In the genomic region with DNA sequence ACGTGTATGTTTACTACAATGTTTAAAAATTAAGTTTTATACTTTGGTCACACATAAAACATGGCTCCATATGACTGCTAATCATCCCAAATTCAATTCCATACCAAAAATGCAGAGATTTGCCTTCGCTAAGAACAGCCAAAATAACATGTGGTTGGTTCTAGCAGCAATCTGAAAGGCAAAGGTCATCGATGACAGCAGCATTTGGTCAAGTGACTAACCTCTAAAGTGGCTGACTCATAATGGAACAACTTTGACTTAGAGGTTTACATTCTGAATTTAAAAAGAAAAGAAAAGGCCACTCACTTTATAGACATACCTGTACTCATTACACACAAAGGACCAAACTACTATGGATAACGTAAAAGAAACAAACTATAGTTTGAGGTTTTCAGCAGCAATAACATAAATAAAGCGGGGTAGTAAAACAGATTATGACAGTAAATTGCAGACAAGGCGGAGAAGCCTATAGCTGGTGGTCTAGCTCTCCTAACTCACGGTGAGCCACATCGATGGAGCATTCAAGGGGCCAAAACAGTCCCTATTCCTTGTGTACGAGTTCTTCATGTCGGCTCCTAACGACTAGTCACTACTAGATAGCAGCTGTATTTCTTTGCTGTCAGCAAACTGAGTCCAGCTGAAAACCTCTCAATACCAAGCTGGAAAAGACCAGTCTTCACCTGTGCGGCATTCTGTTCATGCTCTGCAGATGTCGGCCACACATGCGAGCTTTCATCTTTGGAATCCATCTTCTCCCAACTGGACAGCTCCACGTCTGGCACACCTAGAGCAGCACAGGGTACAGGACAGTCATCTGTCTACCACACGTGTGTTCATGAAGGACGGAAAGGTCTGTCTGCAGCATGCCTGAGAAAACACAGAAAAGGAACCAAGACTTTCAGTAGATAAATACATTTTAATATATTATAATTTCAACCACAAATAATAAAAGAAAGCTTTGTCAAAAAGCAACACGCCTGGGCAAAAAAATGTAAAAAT, we compare ENCODE assay signal across 1 cellular context.
TF ChIP-seq lines count a peak whose summit lies in the region.

No MANE protein-coding gene starts in this region.

TF ChIP-seq in K562, 482 proteins besides CTCF, POLR2A, EP300 and RAD21 (continued from another document):
- TF ChIP-seq FOXK2 (conservative IDR thresholded peaks at IDR 0.05 in 1 of 2, IDR thresholded peaks at IDR 0.05 in 1 of 2; ENCODE audit: low read depth in 2 of 2) (no peak), ZNF512 (tag; IDR thresholded peaks at IDR 0.05) (no peak), ZNF354B (CRISPR knock-in tag; IDR thresholded peaks at IDR 0.05) (no peak), MCM5 (IDR thresholded peaks at IDR 0.05; ENCODE audit: low read depth) (no peak), ZNF398 (CRISPR knock-in tag; IDR thresholded peaks at IDR 0.05) (no peak), KAT2B (IDR thresholded peaks at IDR 0.05; ENCODE audit: low read depth, low read length) (no peak), KLF1 (tag; IDR thresholded peaks at IDR 0.05) (no peak), FOSL1 (tag; conservative IDR thresholded peaks at IDR 0.05) (peak; percentile 97), ZFP36 (IDR thresholded peaks at IDR 0.05; ENCODE audit: low read depth, low read length, partially characterized antibody) (no peak)
- TF ChIP-seq, protein P1, sequence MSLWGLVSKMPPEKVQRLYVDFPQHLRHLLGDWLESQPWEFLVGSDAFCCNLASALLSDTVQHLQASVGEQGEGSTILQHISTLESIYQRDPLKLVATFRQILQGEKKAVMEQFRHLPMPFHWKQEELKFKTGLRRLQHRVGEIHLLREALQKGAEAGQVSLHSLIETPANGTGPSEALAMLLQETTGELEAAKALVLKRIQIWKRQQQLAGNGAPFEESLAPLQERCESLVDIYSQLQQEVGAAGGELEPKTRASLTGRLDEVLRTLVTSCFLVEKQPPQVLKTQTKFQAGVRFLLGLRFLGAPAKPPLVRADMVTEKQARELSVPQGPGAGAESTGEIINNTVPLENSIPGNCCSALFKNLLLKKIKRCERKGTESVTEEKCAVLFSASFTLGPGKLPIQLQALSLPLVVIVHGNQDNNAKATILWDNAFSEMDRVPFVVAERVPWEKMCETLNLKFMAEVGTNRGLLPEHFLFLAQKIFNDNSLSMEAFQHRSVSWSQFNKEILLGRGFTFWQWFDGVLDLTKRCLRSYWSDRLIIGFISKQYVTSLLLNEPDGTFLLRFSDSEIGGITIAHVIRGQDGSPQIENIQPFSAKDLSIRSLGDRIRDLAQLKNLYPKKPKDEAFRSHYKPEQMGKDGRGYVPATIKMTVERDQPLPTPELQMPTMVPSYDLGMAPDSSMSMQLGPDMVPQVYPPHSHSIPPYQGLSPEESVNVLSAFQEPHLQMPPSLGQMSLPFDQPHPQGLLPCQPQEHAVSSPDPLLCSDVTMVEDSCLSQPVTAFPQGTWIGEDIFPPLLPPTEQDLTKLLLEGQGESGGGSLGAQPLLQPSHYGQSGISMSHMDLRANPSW (CRISPR knock-in tag; IDR thresholded peaks at IDR 0.05): no peak
